In the genomic region with DNA sequence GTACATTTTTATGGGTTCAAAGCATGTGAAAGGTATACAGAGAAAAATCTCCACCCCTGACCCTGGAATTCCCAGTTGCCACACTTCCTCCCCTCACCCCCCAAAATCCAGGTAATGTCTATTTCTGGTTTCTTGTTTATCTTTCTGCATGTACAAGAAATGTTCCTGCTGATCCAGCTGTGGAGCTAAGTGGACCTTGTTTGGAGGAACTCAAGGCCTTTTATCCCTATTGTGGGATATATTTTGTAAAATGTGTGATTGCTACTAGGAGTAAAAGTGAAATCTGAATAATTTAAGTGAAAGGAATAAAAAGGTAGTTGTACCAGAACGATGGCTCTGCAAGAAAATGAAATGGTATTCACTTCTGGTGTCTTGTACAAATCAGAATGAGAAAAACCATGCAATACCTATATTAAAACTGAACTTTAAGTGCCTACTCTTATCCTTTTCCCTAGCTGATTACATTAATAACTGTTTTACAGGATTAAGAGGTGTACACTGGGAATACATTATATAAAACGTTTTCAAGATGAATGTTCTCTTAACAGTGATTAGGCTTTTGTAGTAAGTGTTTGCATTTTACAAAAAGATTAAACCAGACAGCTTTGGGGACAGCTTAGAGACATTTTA, we compare ENCODE assay signal across 8 cellular contexts. TPM values are rescaled to one million over a fixed set of nuclear protein-coding genes. Genes with fewer than 3 reads are reported as not detected.
DNase-seq lines count a peak whose midpoint lies in the region; ATAC-seq, FAIRE-seq and TF ChIP-seq lines count a peak whose summit lies in the region.

No MANE protein-coding gene starts in this region.

- H3K27me3 ChIP-seq in keratinocyte (ENCODE audit: control insufficient read depth, extremely low read depth, insufficient read depth, low read length) (no peaks in the 10 kb centered on the region), suprapubic skin (no peaks in the 10 kb centered on the region)

- peak overlapping the region; percentile 95 for H3K4me3 Mint-ChIP-seq in activated CD4-positive, alpha-beta T cell treated with anti-CD3 and anti-CD28 coated beads, Interleukin-2, amount 10 ng/mL, durations not matched to agents 24 days and 14 days
- H3K4me3 Mint-ChIP-seq in activated CD8-positive, alpha-beta T cell treated with anti-CD3 and anti-CD28 coated beads, Interleukin-2, amount 10 ng/mL, durations not matched to agents 7 days and 5 days: peak overlapping the region; percentile 66

- intact Hi-C loops in activated CD4-positive, alpha-beta T cell treated with anti-CD3 and anti-CD28 coated beads, Interleukin-2, amount 10 ng/mL, durations not matched to agents 24 days and 14 days (cut with micrococcal nuclease): loop anchor here (5.0 kb wide), 1 partner anchor 42 kb away; no protein-coding TSS in a partner anchor

- H4K20me1 ChIP-seq in keratinocyte (ENCODE audit: control insufficient read depth, extremely low read depth, insufficient read depth, low read length): no peaks in the 10 kb centered on the region

- H3K36me3 ChIP-seq in keratinocyte (ENCODE audit: control insufficient read depth in 2 of 2, extremely low read depth in 1 of 2, insufficient read depth in 2 of 2, low read length in 2 of 2) (no peaks in the 10 kb centered on the region), suprapubic skin (no peaks in the 10 kb centered on the region)

- H3K4me1 ChIP-seq in keratinocyte (ENCODE audit: control insufficient read depth, extremely low read depth, insufficient read depth, low read length): peaks cover 26% of the 10 kb centered on the region
- H3K4me1 ChIP-seq in suprapubic skin: peaks cover 54% of the 10 kb centered on the region

- dilution Hi-C loops in keratinocyte (cut with MboI; ENCODE audit: extremely low pct_ligation_motif_present, low sequenced_read_pairs): no loop called here

- no peaks in the 10 kb centered on the region for H3K27me3 Mint-ChIP-seq in activated CD4-positive, alpha-beta T cell treated with anti-CD3 and anti-CD28 coated beads, Interleukin-2, amount 10 ng/mL, durations not matched to agents 24 days and 14 days
- no peaks in the 10 kb centered on the region for H3K27me3 Mint-ChIP-seq in activated CD8-positive, alpha-beta T cell treated with anti-CD3 and anti-CD28 coated beads, Interleukin-2, amount 10 ng/mL, durations not matched to agents 7 days and 5 days (ENCODE audit: low read depth)

- no peak overlapping the region for H3K27ac Mint-ChIP-seq in activated CD4-positive, alpha-beta T cell treated with anti-CD3 and anti-CD28 coated beads, Interleukin-2, amount 10 ng/mL, durations not matched to agents 24 days and 14 days
- peak overlapping the region; percentile 27 for H3K27ac Mint-ChIP-seq in activated CD8-positive, alpha-beta T cell treated with anti-CD3 and anti-CD28 coated beads, Interleukin-2, amount 10 ng/mL, durations not matched to agents 7 days and 5 days

- H3K79me2 ChIP-seq in keratinocyte (ENCODE audit: control insufficient read depth, insufficient read depth, low read length): peaks cover 83% of the 10 kb centered on the region

- peak overlapping the region; percentile 62 to 93 (median 77) for H3K4me3 ChIP-seq in keratinocyte (ENCODE audit: control insufficient read depth in 2 of 3, extremely low read depth in 1 of 3, insufficient read depth in 2 of 3, low read depth in 1 of 3, low read length in 3 of 3)
- H3K4me3 ChIP-seq in suprapubic skin: peak overlapping the region; percentile 95

- H3K4me1 Mint-ChIP-seq in activated CD4-positive, alpha-beta T cell treated with anti-CD3 and anti-CD28 coated beads, Interleukin-2, amount 10 ng/mL, durations not matched to agents 24 days and 14 days: peaks cover 36% of the 10 kb centered on the region
- peaks cover 40% of the 10 kb centered on the region for H3K4me1 Mint-ChIP-seq in activated CD8-positive, alpha-beta T cell treated with anti-CD3 and anti-CD28 coated beads, Interleukin-2, amount 10 ng/mL, durations not matched to agents 7 days and 5 days (ENCODE audit: low read depth)

- no peak for DNase-seq in activated CD4-positive, alpha-beta T cell treated with anti-CD3 and anti-CD28 coated beads, Interleukin-2, amount 10 ng/mL, durations not matched to agents 24 days and 14 days
- DNase-seq in activated CD4-positive, alpha-beta T cell treated with anti-CD3 and anti-CD28 coated beads, Interleukin-2, amount 50 U/mL, for 1 hour: no peak
- no peak for DNase-seq in activated CD8-positive, alpha-beta T cell treated with anti-CD3 and anti-CD28 coated beads, Interleukin-2, amount 10 ng/mL, durations not matched to agents 7 days and 5 days
- DNase-seq in keratinocyte (ENCODE audit: low read depth, low spot score): no peak
- DNase-seq in suprapubic skin (ENCODE audit: low spot score in 2 of 2): no peak
- DNase-seq in NCI-H1105 (lab: John Stamatoyannopoulos, UW): no peak
- no peak for DNase-seq in retina
- DNase-seq in amniotic stem cell (lab: John Stamatoyannopoulos, UW): no peak

- H3K4me2 ChIP-seq in keratinocyte (ENCODE audit: control insufficient read depth, extremely low read depth, insufficient read depth, low read depth, low read length): peak overlapping the region; percentile 99

- POLR2A ChIA-PET in activated CD8-positive, alpha-beta T cell treated with anti-CD3 and anti-CD28 coated beads, Interleukin-2, amount 10 ng/mL, durations not matched to agents 7 days and 5 days (lab: Charles Lee): interaction anchor here (1.3 to 4.8 kb wide), 3 partner anchors 13 to 17 kb away, joined by 4 to 98 read pairs (median 71); no protein-coding TSS in a partner anchor

- WGBS in suprapubic skin: 7% methylated on average over 2 of the region's 2 CpGs

- no peak for ATAC-seq in activated CD8-positive, alpha-beta T cell treated with anti-CD3 and anti-CD28 coated beads, Interleukin-2, amount 10 ng/mL, durations not matched to agents 7 days and 5 days

- TF ChIP-seq CTCF in keratinocyte (optimal IDR thresholded peaks at IDR 0.05 in 1 of 3, IDR thresholded peaks at IDR 0.05 in 1 of 3, conservative IDR thresholded peaks at IDR 0.05 in 1 of 3; ENCODE audit: extremely low read depth in 1 of 3, insufficient read depth in 2 of 3, low read length in 3 of 3): no peak
- no peak for TF ChIP-seq CTCF in suprapubic skin (IDR thresholded peaks at IDR 0.05)

- no peaks in the 10 kb centered on the region for H3K9me1 ChIP-seq in keratinocyte (ENCODE audit: control insufficient read depth, extremely low read depth, insufficient read depth, low read length)

- no peak for TF ChIP-seq EP300 in suprapubic skin (IDR thresholded peaks at IDR 0.05)

- peaks cover 18% of the 10 kb centered on the region for H3K36me3 Mint-ChIP-seq in activated CD4-positive, alpha-beta T cell treated with anti-CD3 and anti-CD28 coated beads, Interleukin-2, amount 10 ng/mL, durations not matched to agents 24 days and 14 days (ENCODE audit: low read depth)
- H3K36me3 Mint-ChIP-seq in activated CD8-positive, alpha-beta T cell treated with anti-CD3 and anti-CD28 coated beads, Interleukin-2, amount 10 ng/mL, durations not matched to agents 7 days and 5 days (ENCODE audit: low read depth): peaks cover 14% of the 10 kb centered on the region

- H3K9ac ChIP-seq in keratinocyte (ENCODE audit: control insufficient read depth, extremely low read depth, insufficient read depth, low read length): peak overlapping the region; percentile 99

- H3K9me3 Mint-ChIP-seq in activated CD4-positive, alpha-beta T cell treated with anti-CD3 and anti-CD28 coated beads, Interleukin-2, amount 10 ng/mL, durations not matched to agents 24 days and 14 days: no peaks in the 10 kb centered on the region
- H3K9me3 Mint-ChIP-seq in activated CD8-positive, alpha-beta T cell treated with anti-CD3 and anti-CD28 coated beads, Interleukin-2, amount 10 ng/mL, durations not matched to agents 7 days and 5 days (ENCODE audit: insufficient read depth): no peaks in the 10 kb centered on the region

- FAIRE-seq in keratinocyte (lab: Jason Lieb, UNC): no peak

- TF ChIP-seq POLR2A in suprapubic skin (IDR thresholded peaks at IDR 0.05): no peak

- CTCF ChIA-PET in activated CD8-positive, alpha-beta T cell treated with anti-CD3 and anti-CD28 coated beads, Interleukin-2, amount 10 ng/mL, durations not matched to agents 7 days and 5 days (lab: Charles Lee): interaction anchor here (1.2 to 4.1 kb wide), 3 partner anchors 12 to 66 kb away, joined by 4 to 14 read pairs (median 5); no protein-coding TSS in a partner anchor

- peak overlapping the region; percentile 95 for H3K27ac ChIP-seq in keratinocyte (ENCODE audit: control insufficient read depth, insufficient read depth, low read length)
- H3K27ac ChIP-seq in suprapubic skin: peak overlapping the region; percentile 99

- H3K9me3 ChIP-seq in keratinocyte (ENCODE audit: control insufficient read depth, low read depth, low read length) (no peaks in the 10 kb centered on the region), suprapubic skin (no peaks in the 10 kb centered on the region)

- H2AFZ ChIP-seq in keratinocyte (ENCODE audit: control insufficient read depth, low read length): no peak overlapping the region

RNA-seq across cellular contexts. Expression of gene SPEN, which starts 3.1 kb away (rescaled TPM):
- 89.1 and 94.1 TPM in 2 replicates for total RNA-seq in activated CD4-positive, alpha-beta T cell treated with anti-CD3 and anti-CD28 coated beads, Interleukin-2, amount 10 ng/mL, durations not matched to agents 24 days and 14 days
- total RNA-seq in activated CD8-positive, alpha-beta T cell treated with anti-CD3 and anti-CD28 coated beads, Interleukin-2, amount 10 ng/mL, durations not matched to agents 7 days and 5 days: 10 to 100 TPM; 65.0 to 66.3 TPM
- 4.9 to 9.1 TPM (median 8.9 TPM) in 3 replicates for polyA plus RNA-seq in keratinocyte
- polyA plus RNA-seq in keratinocyte (2011; ENCODE audit: low read depth): 22.5 TPM
- polyA plus RNA-seq in keratinocyte (2011; cell fraction: cytosol; rRNA removed): 6.3 and 6.9 TPM in 2 replicates
- polyA plus RNA-seq in keratinocyte (2011; cell fraction: nucleus; rRNA removed): 46.7 and 46.9 TPM in 2 replicates
- 25.0 and 35.6 TPM in 2 replicates for polyA plus RNA-seq in keratinocyte (2012; ENCODE audit: low replicate concordance)
- 18.8 to 84.5 TPM (median 42.0 TPM) in 3 replicates for polyA minus RNA-seq in keratinocyte
- polyA minus RNA-seq in keratinocyte (2011; cell fraction: cytosol; rRNA and poly(A)+ RNA removed): 6.7 TPM
- 30.5 and 60.2 TPM in 2 replicates for polyA minus RNA-seq in keratinocyte (2011; cell fraction: nucleus; rRNA and poly(A)+ RNA removed)
- 10 to 100 TPM; 55.0 to 79.7 (median 63.8) TPM for total RNA-seq in suprapubic skin

RNA-seq across cellular contexts. Expression of gene UQCRHL, which starts 43.1 kb away (rescaled TPM):
- total RNA-seq in activated CD4-positive, alpha-beta T cell treated with anti-CD3 and anti-CD28 coated beads, Interleukin-2, amount 10 ng/mL, durations not matched to agents 24 days and 14 days: 1.5 TPM in 2 replicates
- total RNA-seq in activated CD8-positive, alpha-beta T cell treated with anti-CD3 and anti-CD28 coated beads, Interleukin-2, amount 10 ng/mL, durations not matched to agents 7 days and 5 days: 1 to 10 TPM; 2.4 to 2.8 TPM
- 2.6 to 14.0 TPM (median 4.6 TPM) in 3 replicates for polyA plus RNA-seq in keratinocyte
- polyA plus RNA-seq in keratinocyte (2011; ENCODE audit: low read depth): 2.5 TPM
- 6.8 and 8.4 TPM in 2 replicates for polyA plus RNA-seq in keratinocyte (2011; cell fraction: cytosol; rRNA removed)
- polyA plus RNA-seq in keratinocyte (2011; cell fraction: nucleus; rRNA removed): 2.1 TPM in 2 replicates
- 2.6 and 4.3 TPM in 2 replicates for polyA plus RNA-seq in keratinocyte (2012; ENCODE audit: low replicate concordance)
- polyA minus RNA-seq in keratinocyte: 0.23 to 0.77 TPM in 2 of 3 replicates, not detected in the other
- 8.2 TPM for polyA minus RNA-seq in keratinocyte (2011; cell fraction: cytosol; rRNA and poly(A)+ RNA removed)
- 0.21 TPM in 1 of 2 replicates, not detected in the other for polyA minus RNA-seq in keratinocyte (2011; cell fraction: nucleus; rRNA and poly(A)+ RNA removed)
- 1 to 10 TPM in 2 of 4 donors, under 1 TPM in 2; 0.68 to 3.2 (median 1.3) TPM for total RNA-seq in suprapubic skin
